Comparison of ENCODE assay signal across 1 cellular context in the genomic region with DNA sequence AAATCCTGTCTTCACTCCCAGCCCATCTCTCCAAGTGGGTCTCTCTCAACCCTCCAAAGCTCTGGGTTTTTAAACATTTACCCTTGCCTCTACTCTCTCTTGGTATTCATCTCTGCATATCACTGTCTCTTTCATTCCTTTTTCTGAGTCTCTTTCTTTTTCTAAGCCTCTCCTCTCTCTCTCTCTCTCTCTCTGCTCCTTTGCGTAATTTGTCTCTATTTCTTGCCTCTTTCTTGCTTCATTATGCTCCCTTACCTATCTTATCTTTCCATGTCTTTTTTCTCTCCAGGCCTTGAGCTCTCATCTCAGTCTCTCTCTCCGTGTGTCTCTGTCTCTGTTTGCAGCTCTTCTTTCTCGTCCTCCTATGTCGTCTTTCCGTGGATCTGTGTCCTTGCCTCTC.
TF ChIP-seq lines count a peak whose summit lies in the region.

No MANE protein-coding gene starts in this region.

TF ChIP-seq in A549, 52 proteins besides CTCF, POLR2A, EP300 and RAD21 (continued from another document):
- TF ChIP-seq PHF8 (IDR thresholded peaks at IDR 0.05; ENCODE audit: borderline replicate concordance, low read depth) (no peak), ELK1 (IDR thresholded peaks at IDR 0.05; ENCODE audit: low read depth, low read length) (no peak), ZNF302 (CRISPR knock-in tag; IDR thresholded peaks at IDR 0.05) (no peak), BCL3 (IDR thresholded peaks at IDR 0.05) (no peak)
